16 cellular contexts compared by ENCODE assay signal in genomic region chr5:121758640-121759039, GRCh38.
DNase-seq lines count a peak whose midpoint lies in the region; ATAC-seq, FAIRE-seq and TF ChIP-seq lines count a peak whose summit lies in the region.
"Had no signal": no experiment of that assay in that cellular context is flagged by ENCODE, and none has a peak within 500 bp of the region (broad histone marks: within the 10 kb centered on the region; RNA-seq: fewer than 3 reads in every experiment).

No MANE protein-coding gene starts in this region.

- TF ChIP-seq CTCF in nephron progenitor cell (IDR thresholded peaks at IDR 0.05) = no peak
- no peak for TF ChIP-seq CTCF in CD4-positive, alpha-beta T cell (IDR thresholded peaks at IDR 0.05)
- TF ChIP-seq CTCF in kidney (IDR thresholded peaks at IDR 0.05; ENCODE audit: borderline replicate concordance, extremely low read depth, insufficient read depth) = no peak

- peak overlapping the region; percentile 75 for H3K27ac Mint-ChIP-seq in nephron progenitor cell
- H3K27ac Mint-ChIP-seq in CD4-positive, alpha-beta T cell = no peak overlapping the region
- H3K27ac Mint-ChIP-seq: CD8-positive, alpha-beta memory T cell had no signal

- no peak overlapping the region for H3K9ac ChIP-seq in kidney (ENCODE audit: low read length in 2 of 2)

- no peak for ATAC-seq in CD4-positive, alpha-beta T cell (ENCODE audit: poor library complexity)

- H3K27ac ChIP-seq in CD4-positive, alpha-beta T cell (ENCODE audit: low read depth, low read length) = no peak overlapping the region
- H3K27ac ChIP-seq in kidney (ENCODE audit: low read depth in 2 of 2, low read length in 2 of 2) = no peak overlapping the region
- H3K27ac ChIP-seq: 22Rv1 had no signal

- H3K36me3 Mint-ChIP-seq in nephron progenitor cell (ENCODE audit: low read depth) = no peaks in the 10 kb centered on the region
- no peaks in the 10 kb centered on the region for H3K36me3 Mint-ChIP-seq in CD4-positive, alpha-beta T cell (ENCODE audit: low read depth)
- H3K36me3 Mint-ChIP-seq: CD8-positive, alpha-beta memory T cell had no signal

- CTCF ChIA-PET in CD4-positive, alpha-beta T cell (lab: Charles Lee) = no interaction called here

- no peaks in the 10 kb centered on the region for H3K36me3 ChIP-seq in kidney (ENCODE audit: control insufficient read depth in 1 of 2, insufficient read depth in 2 of 2, low read length in 2 of 2)

- H3K27me3 Mint-ChIP-seq in nephron progenitor cell (ENCODE audit: low read depth, poor library complexity) = no peaks in the 10 kb centered on the region
- H3K27me3 Mint-ChIP-seq in CD4-positive, alpha-beta T cell = no peaks in the 10 kb centered on the region
- H3K27me3 Mint-ChIP-seq: CD8-positive, alpha-beta memory T cell had no signal

- POLR2A ChIA-PET in CD4-positive, alpha-beta T cell (lab: Charles Lee) = no interaction called here

- no peak for FAIRE-seq in kidney (lab: Jason Lieb, UNC)

- no peaks in the 10 kb centered on the region for H3K9me3 Mint-ChIP-seq in nephron progenitor cell
- no peaks in the 10 kb centered on the region for H3K9me3 Mint-ChIP-seq in CD4-positive, alpha-beta T cell

- peaks cover 23% of the 10 kb centered on the region for H3K4me1 Mint-ChIP-seq in nephron progenitor cell
- no peaks in the 10 kb centered on the region for H3K4me1 Mint-ChIP-seq in CD4-positive, alpha-beta T cell (ENCODE audit: low read depth)
- H3K4me1 Mint-ChIP-seq: CD8-positive, alpha-beta memory T cell had no signal

- H3K4me3 ChIP-seq in kidney (ENCODE audit: low read length in 2 of 2) = no peak overlapping the region

- intact Hi-C loops in CD4-positive, alpha-beta T cell (cut with DNase I, micrococcal nuclease) = no loop called here
- intact Hi-C loops in kidney (cut with DNase I) = no loop called here

- H3K4me1 ChIP-seq in kidney (ENCODE audit: control insufficient read depth in 1 of 2, insufficient read depth in 1 of 2, low read depth in 1 of 2, low read length in 2 of 2) = no peaks in the 10 kb centered on the region

- peak; percentile 2 for DNase-seq in DMS 273 (lab: John Stamatoyannopoulos, UW; ENCODE audit: unreplicated experiment)
- no peak for DNase-seq in DMS 273 treated with DMSO at 0.1 percent for 48 hours (lab: John Stamatoyannopoulos, UW)
- DNase-seq in NCI-H524 (lab: John Stamatoyannopoulos, UW) = peak; percentile 56 to 74
- peak; percentile 51 for DNase-seq in ecto neural progenitor cell (ENCODE audit: low spot score)
- DNase-seq in nephron progenitor cell = no peak
- no peak for DNase-seq in NCI-H1092 (lab: John Stamatoyannopoulos, UW)
- no peak for DNase-seq in CD4-positive, alpha-beta T cell
- no peak for DNase-seq in kidney
- DNase-seq: CD8-positive, alpha-beta memory T cell; NCI-H1436; NCI-H2029 treated with DMSO at 0.1 percent for 48 hours; NCI-H2171 treated with DMSO at 0.1 percent for 48 hours; NCI-H510A; RPMI8226; SIG-M5 had no signal

- H3K27me3 ChIP-seq in CD4-positive, alpha-beta T cell (ENCODE audit: control insufficient read depth, insufficient read depth, low read length) = no peaks in the 10 kb centered on the region

- no peaks in the 10 kb centered on the region for H3K9me3 ChIP-seq in CD4-positive, alpha-beta T cell (ENCODE audit: control insufficient read depth, low read length)
- H3K9me3 ChIP-seq in kidney (ENCODE audit: control insufficient read depth in 1 of 2, low read length in 2 of 2) = peaks cover 0 to 2% of the 10 kb centered on the region in 2 donors

- H3K4me3 Mint-ChIP-seq in nephron progenitor cell = no peak overlapping the region
- no peak overlapping the region for H3K4me3 Mint-ChIP-seq in CD4-positive, alpha-beta T cell
- H3K4me3 Mint-ChIP-seq: CD8-positive, alpha-beta memory T cell had no signal

Comparison
In these comparisons a context has a peak if more than half of its experiments do, and no peak if none do; other contexts are left out.
1. DNase-seq: peak in DMS 273 (single experiment), NCI-H524 (2 of 2) and ecto neural progenitor cell (single experiment); none in DMS 273 treated with DMSO at 0.1 percent for 48 hours (single experiment), nephron progenitor cell (single experiment), NCI-H1092 (single experiment), CD4-positive, alpha-beta T cell (0 of 10) and kidney (single experiment).